In the genomic region with DNA sequence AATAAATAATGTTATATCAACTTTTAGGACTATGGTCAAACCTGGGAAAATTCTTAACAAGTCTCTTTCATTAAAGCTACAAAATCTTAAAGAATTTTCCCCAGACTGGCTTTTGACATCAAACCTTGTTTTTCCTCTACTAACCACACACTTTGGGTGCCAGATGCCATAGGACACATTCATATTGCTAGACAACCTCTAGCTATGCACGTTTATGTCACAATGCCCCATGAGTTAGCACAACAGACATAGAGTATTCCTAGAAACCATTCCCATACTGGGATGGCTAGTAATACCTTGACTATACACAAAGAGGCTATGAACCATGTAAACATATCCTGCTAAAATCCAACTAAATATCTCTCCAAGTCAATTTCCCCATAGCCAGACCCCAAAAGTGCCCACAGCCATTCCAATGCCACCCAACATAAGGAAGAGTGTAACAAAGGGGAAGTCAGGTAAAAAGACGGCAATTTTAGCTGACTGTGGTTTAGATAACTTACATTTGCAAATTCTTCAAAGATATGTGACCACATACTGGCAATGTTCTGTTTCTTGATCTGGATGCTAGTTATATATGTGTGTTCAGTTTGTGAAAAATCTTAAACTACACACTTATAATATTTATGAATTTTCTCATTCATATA, we compare ENCODE assay signal across 1 cellular context.
TF ChIP-seq lines count a peak whose summit lies in the region.

No MANE protein-coding gene starts in this region.

TF ChIP-seq in K562, 482 proteins besides CTCF, POLR2A, EP300 and RAD21:
- TF ChIP-seq, protein P1, sequence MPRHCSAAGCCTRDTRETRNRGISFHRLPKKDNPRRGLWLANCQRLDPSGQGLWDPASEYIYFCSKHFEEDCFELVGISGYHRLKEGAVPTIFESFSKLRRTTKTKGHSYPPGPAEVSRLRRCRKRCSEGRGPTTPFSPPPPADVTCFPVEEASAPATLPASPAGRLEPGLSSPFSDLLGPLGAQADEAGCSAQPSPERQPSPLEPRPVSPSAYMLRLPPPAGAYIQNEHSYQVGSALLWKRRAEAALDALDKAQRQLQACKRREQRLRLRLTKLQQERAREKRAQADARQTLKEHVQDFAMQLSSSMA (CRISPR knock-in tag; IDR thresholded peaks at IDR 0.05): no peak
- peak; percentile 67 for TF ChIP-seq SPI1 (IDR thresholded peaks at IDR 0.05; ENCODE audit: borderline replicate concordance, low read depth, low read length)
- TF ChIP-seq, protein P2, sequence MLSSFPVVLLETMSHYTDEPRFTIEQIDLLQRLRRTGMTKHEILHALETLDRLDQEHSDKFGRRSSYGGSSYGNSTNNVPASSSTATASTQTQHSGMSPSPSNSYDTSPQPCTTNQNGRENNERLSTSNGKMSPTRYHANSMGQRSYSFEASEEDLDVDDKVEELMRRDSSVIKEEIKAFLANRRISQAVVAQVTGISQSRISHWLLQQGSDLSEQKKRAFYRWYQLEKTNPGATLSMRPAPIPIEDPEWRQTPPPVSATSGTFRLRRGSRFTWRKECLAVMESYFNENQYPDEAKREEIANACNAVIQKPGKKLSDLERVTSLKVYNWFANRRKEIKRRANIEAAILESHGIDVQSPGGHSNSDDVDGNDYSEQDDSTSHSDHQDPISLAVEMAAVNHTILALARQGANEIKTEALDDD (IDR thresholded peaks at IDR 0.05): 0 out of 2 replicates have a peak, but pooled peaks have one; percentile 15
